14 cellular contexts compared by ENCODE assay signal in genomic region chr10:123772645-123773508, GRCh38.
A peak's percentile ranks its signal among the peaks of the same experiment; 100 is the strongest.
DNase-seq lines count a peak whose midpoint lies in the region; ATAC-seq, FAIRE-seq and TF ChIP-seq lines count a peak whose summit lies in the region.
"Had no signal": no experiment of that assay in that cellular context is flagged by ENCODE, and none has a peak within 500 bp of the region (broad histone marks: within the 10 kb centered on the region; RNA-seq: fewer than 3 reads in every experiment).

No MANE protein-coding gene starts in this region.

- H4K8ac ChIP-seq in H1 (ENCODE audit: extremely low read depth, insufficient read depth, low read length), result no peak overlapping the region

- H3K4me3 ChIP-seq in H1 (ENCODE audit: extremely low read depth in 1 of 4, insufficient read depth in 2 of 4, low read depth in 3 of 4, low read length in 4 of 4), result no peak overlapping the region
- H3K4me3 ChIP-seq: upper lobe of right lung had no signal

- no peaks in the 10 kb centered on the region for H3K79me1 ChIP-seq in H1 (ENCODE audit: low read depth, low read length)

- H4K20me1 ChIP-seq in H1 (replicated peaks in 1 of 2; ENCODE audit: control insufficient read depth in 1 of 2, insufficient read depth in 2 of 2, low read length in 2 of 2), result no peaks in the 10 kb centered on the region

- H3K4me2 ChIP-seq in H1 (ENCODE audit: insufficient read depth in 1 of 2, low read depth in 2 of 2, low read length in 2 of 2), result no peak overlapping the region

- no peak for TF ChIP-seq POLR2A in H1 (IDR thresholded peaks at IDR 0.05; ENCODE audit: control extremely low read depth in 1 of 2, low read depth in 2 of 2, low read length in 2 of 2)
- no peak for TF ChIP-seq POLR2A in GM18505 (IDR thresholded peaks at IDR 0.05; ENCODE audit: borderline replicate concordance, extremely low read depth, insufficient read depth, insufficient read length)

- H3K14ac ChIP-seq in H1 (ENCODE audit: insufficient read length), result no peak overlapping the region

- no peak overlapping the region for H2BK12ac ChIP-seq in H1 (ENCODE audit: low read depth, low read length)

- no peaks in the 10 kb centered on the region for H3K23me2 ChIP-seq in H1 (ENCODE audit: low read depth, low read length)

- H3K79me2 ChIP-seq in H1 (ENCODE audit: control insufficient read depth in 1 of 2, insufficient read depth in 2 of 2, low read length in 2 of 2), result no peaks in the 10 kb centered on the region

- CTCF ChIA-PET in H1 (lab: Charles Lee; ENCODE audit: partially characterized antibody), result no interaction called here

- POLR2A ChIA-PET in H1 (lab: Charles Lee; ENCODE audit: partially characterized antibody), result no interaction called here

- no peak for FAIRE-seq in H1 (lab: Jason Lieb, UNC)

- ATAC-seq in GM18505 (IDR thresholded peaks at IDR 0.05; ENCODE audit: unreplicated experiment) (no peak), HG03045 (IDR thresholded peaks at IDR 0.05; ENCODE audit: unreplicated experiment) (no peak)
- ATAC-seq: upper lobe of right lung had no signal

- no peak overlapping the region for H3K4ac ChIP-seq in H1 (replicated peaks; ENCODE audit: insufficient read length, low read depth, low read length)

- DNase-seq in stimulated activated CD4-positive, alpha-beta T cell treated with anti-CD3 and anti-CD28 coated beads, Interleukin-1b, Interleukin-23, amount 100 ng/mL, for 48 hours, result peak; percentile 4
- DNase-seq in stimulated activated CD4-positive, alpha-beta T cell treated with anti-CD3 and anti-CD28 coated beads, Interleukin-4, amount 100 ng/mL, for 4 hours, result no peak
- DNase-seq in SW480 (ENCODE audit: low spot score) (peak; percentile 26), H1 (ENCODE audit: low read depth in 1 of 2, low spot score in 2 of 2) (no peak), DMS114 treated with DMSO at 0.1 percent for 48 hours (lab: John Stamatoyannopoulos, UW; ENCODE audit: unreplicated experiment) (no peak)
- DNase-seq: AML-193, amygdala, DMS79 treated with DMSO at 0.1 percent for 48 hours, H9, IMR-90, Right ventricle myocardium superior, upper lobe of right lung had no signal

- H2BK5ac ChIP-seq in H1 (ENCODE audit: low read depth, low read length), result no peak overlapping the region

- H4K91ac ChIP-seq in H1 (replicated peaks; ENCODE audit: insufficient read length, low read length), result no peak overlapping the region

- H3K27me3 ChIP-seq in H1 (replicated peaks in 1 of 4; ENCODE audit: control insufficient read depth in 3 of 4, extremely low read depth in 1 of 4, insufficient read depth in 3 of 4, low read length in 3 of 4), result no peaks in the 10 kb centered on the region
- H3K27me3 ChIP-seq: upper lobe of right lung had no signal

- H2BK15ac ChIP-seq in H1 (ENCODE audit: low read length), result no peak overlapping the region

- no peak overlapping the region for H3K23ac ChIP-seq in H1 (ENCODE audit: insufficient read length)

- 0 out of 2 replicates have a peak overlapping the region, but pooled peaks have one; percentile 19 for H2AK5ac ChIP-seq in H1 (ENCODE audit: low read depth, low read length)

- H3K56ac ChIP-seq in H1 (replicated peaks; ENCODE audit: insufficient read length, low read depth, low read length), result no peak overlapping the region

- H3K27ac ChIP-seq in H1 (ENCODE audit: low read depth, low read length), result no peak overlapping the region
- H3K27ac ChIP-seq: upper lobe of right lung had no signal

- WGBS in H1 (ENCODE audit: extremely low coverage in 1 of 2, insufficient coverage in 1 of 2, insufficient read length in 1 of 2, insufficient replicate concordance in 2 of 2, low coverage in 1 of 2, low lambda C conversion rate in 2 of 2, missing lambda C conversion rate in 1 of 2), 2 experiments, result 96% methylated on average over 3 of the region's 3 CpGs; no CpG with 5 or more reads in 1 of the 2 experiments

- H3K18ac ChIP-seq in H1 (ENCODE audit: extremely low read depth, low read length), result no peak overlapping the region

- no peak overlapping the region for H4K5ac ChIP-seq in H1 (ENCODE audit: insufficient read length, low read depth, low read length)

- H2BK20ac ChIP-seq in H1 (ENCODE audit: low read length), result no peak overlapping the region

- no peaks in the 10 kb centered on the region for H3K36me3 ChIP-seq in H1 (ENCODE audit: control insufficient read depth in 2 of 4, insufficient read depth in 4 of 4, low read length in 3 of 4)
- H3K36me3 ChIP-seq: upper lobe of right lung had no signal

- no peak for TF ChIP-seq CTCF in H1 (IDR thresholded peaks at IDR 0.05; ENCODE audit: control extremely low read depth in 1 of 3, insufficient read depth in 1 of 3, low read depth in 1 of 3, low read length in 3 of 3)

- H3K9me3 ChIP-seq in H1 (ENCODE audit: insufficient read depth in 2 of 2, low read depth in 1 of 2, low read length in 1 of 2), result no peaks in the 10 kb centered on the region
- H3K9me3 ChIP-seq: upper lobe of right lung had no signal

- TF ChIP-seq EP300 in H1 (IDR thresholded peaks at IDR 0.05; ENCODE audit: borderline replicate concordance in 1 of 2, low read depth in 2 of 2, low read length in 2 of 2), result no peak

- H3K9ac ChIP-seq in H1 (replicated peaks in 1 of 4; ENCODE audit: extremely low read depth in 1 of 4, low read depth in 3 of 4, low read length in 3 of 4), result no peak overlapping the region

- H2AFZ ChIP-seq in H1 (ENCODE audit: low read length), result no peak overlapping the region

- H3K4me1 ChIP-seq in H1 (replicated peaks in 1 of 4; ENCODE audit: control insufficient read depth in 3 of 4, insufficient read depth in 4 of 4, low read length in 3 of 4), result no peaks in the 10 kb centered on the region; a peak in 1 of 7 replicates
- H3K4me1 ChIP-seq: upper lobe of right lung had no signal

- no peak overlapping the region for H2BK120ac ChIP-seq in H1 (replicated peaks; ENCODE audit: low read depth, low read length)

- no peak for TF ChIP-seq RAD21 in H1 (IDR thresholded peaks at IDR 0.05 in 1 of 2, conservative IDR thresholded peaks at IDR 0.05 in 1 of 2; ENCODE audit: low read depth in 2 of 2, low read length in 2 of 2)

TF ChIP-seq in H1, 55 proteins besides CTCF, POLR2A, EP300 and RAD21:
- TF ChIP-seq RNF2 (IDR thresholded peaks at IDR 0.05; ENCODE audit: borderline replicate concordance, low read depth, low read length, missing control alignments, poor library complexity, severe bottlenecking) (no peak), JUND (IDR thresholded peaks at IDR 0.05; ENCODE audit: low read length) (no peak), CBX5 (IDR thresholded peaks at IDR 0.05; ENCODE audit: low read depth, low read length) (no peak), SP2 (IDR thresholded peaks at IDR 0.05; ENCODE audit: low read length) (no peak), MAFK (IDR thresholded peaks at IDR 0.05; ENCODE audit: low read depth, low read length) (no peak), GTF2F1 (IDR thresholded peaks at IDR 0.05; ENCODE audit: borderline replicate concordance, low read depth, low read length) (no peak), SIN3A (conservative IDR thresholded peaks at IDR 0.05 in 1 of 2, IDR thresholded peaks at IDR 0.05 in 1 of 2; ENCODE audit: low read depth in 1 of 2, low read length in 2 of 2) (no peak), HDAC6 (IDR thresholded peaks at IDR 0.05; ENCODE audit: low read depth, low read length) (no peak), CTBP2 (IDR thresholded peaks at IDR 0.05; ENCODE audit: borderline replicate concordance, insufficient read depth, insufficient read length, low read length) (no peak), CHD1 (IDR thresholded peaks at IDR 0.05; ENCODE audit: low read depth, low read length) (no peak), POU5F1 (IDR thresholded peaks at IDR 0.05; ENCODE audit: low read depth, low read length) (no peak), KDM4A (IDR thresholded peaks at IDR 0.05; ENCODE audit: low read depth, low read length, severe bottlenecking) (no peak), JUN (IDR thresholded peaks at IDR 0.05; ENCODE audit: low read depth, low read length) (no peak), KDM1A (IDR thresholded peaks at IDR 0.05; ENCODE audit: borderline replicate concordance, low read length) (no peak), BCL11A (IDR thresholded peaks at IDR 0.05; ENCODE audit: low read depth in 2 of 2, low read length in 2 of 2) (no peak)
- TF ChIP-seq, protein P1, sequence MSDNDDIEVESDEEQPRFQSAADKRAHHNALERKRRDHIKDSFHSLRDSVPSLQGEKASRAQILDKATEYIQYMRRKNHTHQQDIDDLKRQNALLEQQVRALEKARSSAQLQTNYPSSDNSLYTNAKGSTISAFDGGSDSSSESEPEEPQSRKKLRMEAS (IDR thresholded peaks at IDR 0.05), result no peak

Comparison
In these comparisons a context has a peak if more than half of its experiments do, and no peak if none do; other contexts are left out.
1. DNase-seq: peak in stimulated activated CD4-positive, alpha-beta T cell treated with anti-CD3 and anti-CD28 coated beads, Interleukin-1b, Interleukin-23, amount 100 ng/mL, for 48 hours (single experiment) and SW480 (single experiment); none in stimulated activated CD4-positive, alpha-beta T cell treated with anti-CD3 and anti-CD28 coated beads, Interleukin-4, amount 100 ng/mL, for 4 hours (0 of 2), H1 (0 of 2) and DMS114 treated with DMSO at 0.1 percent for 48 hours (single experiment).